In the genomic region with DNA sequence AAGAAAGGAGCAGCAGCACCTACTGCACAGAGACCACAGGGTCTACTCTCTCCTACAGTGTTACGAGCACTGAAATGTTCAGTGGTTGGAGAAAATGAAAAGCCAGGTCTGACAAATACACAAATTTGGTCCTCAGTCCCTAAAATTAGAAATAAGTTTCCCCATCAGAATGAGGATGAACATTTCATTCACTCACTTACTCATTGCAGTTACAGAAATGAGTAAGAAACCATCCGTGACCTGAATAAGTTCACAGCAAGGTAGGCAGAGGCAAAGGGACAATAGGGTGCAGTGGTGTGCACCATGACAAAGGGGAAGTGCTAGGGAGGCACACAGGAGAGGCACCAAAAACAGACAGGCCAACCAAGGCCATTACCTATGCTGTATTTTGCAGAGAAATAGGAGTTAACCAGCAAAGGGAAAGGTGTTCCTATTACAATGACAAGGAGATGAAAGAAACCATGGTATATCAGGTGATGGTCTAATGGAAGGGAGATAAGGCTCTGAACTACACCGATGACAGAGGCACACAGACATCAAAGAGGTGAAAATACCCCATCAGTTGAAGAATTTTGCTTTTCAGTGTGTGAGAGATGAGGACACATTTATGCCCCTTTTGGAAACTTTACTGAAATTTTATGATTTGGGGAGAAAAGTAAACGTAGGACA, we compare ENCODE assay signal across 1 cellular context.
TF ChIP-seq lines count a peak whose summit lies in the region.

No MANE protein-coding gene starts in this region.

TF ChIP-seq in H1, 55 proteins besides CTCF, POLR2A, EP300 and RAD21 (continued from another document):
- TF ChIP-seq, protein P1, sequence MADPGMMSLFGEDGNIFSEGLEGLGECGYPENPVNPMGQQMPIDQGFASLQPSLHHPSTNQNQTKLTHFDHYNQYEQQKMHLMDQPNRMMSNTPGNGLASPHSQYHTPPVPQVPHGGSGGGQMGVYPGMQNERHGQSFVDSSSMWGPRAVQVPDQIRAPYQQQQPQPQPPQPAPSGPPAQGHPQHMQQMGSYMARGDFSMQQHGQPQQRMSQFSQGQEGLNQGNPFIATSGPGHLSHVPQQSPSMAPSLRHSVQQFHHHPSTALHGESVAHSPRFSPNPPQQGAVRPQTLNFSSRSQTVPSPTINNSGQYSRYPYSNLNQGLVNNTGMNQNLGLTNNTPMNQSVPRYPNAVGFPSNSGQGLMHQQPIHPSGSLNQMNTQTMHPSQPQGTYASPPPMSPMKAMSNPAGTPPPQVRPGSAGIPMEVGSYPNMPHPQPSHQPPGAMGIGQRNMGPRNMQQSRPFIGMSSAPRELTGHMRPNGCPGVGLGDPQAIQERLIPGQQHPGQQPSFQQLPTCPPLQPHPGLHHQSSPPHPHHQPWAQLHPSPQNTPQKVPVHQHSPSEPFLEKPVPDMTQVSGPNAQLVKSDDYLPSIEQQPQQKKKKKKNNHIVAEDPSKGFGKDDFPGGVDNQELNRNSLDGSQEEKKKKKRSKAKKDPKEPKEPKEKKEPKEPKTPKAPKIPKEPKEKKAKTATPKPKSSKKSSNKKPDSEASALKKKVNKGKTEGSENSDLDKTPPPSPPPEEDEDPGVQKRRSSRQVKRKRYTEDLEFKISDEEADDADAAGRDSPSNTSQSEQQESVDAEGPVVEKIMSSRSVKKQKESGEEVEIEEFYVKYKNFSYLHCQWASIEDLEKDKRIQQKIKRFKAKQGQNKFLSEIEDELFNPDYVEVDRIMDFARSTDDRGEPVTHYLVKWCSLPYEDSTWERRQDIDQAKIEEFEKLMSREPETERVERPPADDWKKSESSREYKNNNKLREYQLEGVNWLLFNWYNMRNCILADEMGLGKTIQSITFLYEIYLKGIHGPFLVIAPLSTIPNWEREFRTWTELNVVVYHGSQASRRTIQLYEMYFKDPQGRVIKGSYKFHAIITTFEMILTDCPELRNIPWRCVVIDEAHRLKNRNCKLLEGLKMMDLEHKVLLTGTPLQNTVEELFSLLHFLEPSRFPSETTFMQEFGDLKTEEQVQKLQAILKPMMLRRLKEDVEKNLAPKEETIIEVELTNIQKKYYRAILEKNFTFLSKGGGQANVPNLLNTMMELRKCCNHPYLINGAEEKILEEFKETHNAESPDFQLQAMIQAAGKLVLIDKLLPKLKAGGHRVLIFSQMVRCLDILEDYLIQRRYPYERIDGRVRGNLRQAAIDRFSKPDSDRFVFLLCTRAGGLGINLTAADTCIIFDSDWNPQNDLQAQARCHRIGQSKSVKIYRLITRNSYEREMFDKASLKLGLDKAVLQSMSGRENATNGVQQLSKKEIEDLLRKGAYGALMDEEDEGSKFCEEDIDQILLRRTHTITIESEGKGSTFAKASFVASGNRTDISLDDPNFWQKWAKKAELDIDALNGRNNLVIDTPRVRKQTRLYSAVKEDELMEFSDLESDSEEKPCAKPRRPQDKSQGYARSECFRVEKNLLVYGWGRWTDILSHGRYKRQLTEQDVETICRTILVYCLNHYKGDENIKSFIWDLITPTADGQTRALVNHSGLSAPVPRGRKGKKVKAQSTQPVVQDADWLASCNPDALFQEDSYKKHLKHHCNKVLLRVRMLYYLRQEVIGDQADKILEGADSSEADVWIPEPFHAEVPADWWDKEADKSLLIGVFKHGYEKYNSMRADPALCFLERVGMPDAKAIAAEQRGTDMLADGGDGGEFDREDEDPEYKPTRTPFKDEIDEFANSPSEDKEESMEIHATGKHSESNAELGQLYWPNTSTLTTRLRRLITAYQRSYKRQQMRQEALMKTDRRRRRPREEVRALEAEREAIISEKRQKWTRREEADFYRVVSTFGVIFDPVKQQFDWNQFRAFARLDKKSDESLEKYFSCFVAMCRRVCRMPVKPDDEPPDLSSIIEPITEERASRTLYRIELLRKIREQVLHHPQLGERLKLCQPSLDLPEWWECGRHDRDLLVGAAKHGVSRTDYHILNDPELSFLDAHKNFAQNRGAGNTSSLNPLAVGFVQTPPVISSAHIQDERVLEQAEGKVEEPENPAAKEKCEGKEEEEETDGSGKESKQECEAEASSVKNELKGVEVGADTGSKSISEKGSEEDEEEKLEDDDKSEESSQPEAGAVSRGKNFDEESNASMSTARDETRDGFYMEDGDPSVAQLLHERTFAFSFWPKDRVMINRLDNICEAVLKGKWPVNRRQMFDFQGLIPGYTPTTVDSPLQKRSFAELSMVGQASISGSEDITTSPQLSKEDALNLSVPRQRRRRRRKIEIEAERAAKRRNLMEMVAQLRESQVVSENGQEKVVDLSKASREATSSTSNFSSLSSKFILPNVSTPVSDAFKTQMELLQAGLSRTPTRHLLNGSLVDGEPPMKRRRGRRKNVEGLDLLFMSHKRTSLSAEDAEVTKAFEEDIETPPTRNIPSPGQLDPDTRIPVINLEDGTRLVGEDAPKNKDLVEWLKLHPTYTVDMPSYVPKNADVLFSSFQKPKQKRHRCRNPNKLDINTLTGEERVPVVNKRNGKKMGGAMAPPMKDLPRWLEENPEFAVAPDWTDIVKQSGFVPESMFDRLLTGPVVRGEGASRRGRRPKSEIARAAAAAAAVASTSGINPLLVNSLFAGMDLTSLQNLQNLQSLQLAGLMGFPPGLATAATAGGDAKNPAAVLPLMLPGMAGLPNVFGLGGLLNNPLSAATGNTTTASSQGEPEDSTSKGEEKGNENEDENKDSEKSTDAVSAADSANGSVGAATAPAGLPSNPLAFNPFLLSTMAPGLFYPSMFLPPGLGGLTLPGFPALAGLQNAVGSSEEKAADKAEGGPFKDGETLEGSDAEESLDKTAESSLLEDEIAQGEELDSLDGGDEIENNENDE (IDR thresholded peaks at IDR 0.05; ENCODE audit: insufficient replicate concordance, low read length), result no peak
- no peak for TF ChIP-seq CBX5 (IDR thresholded peaks at IDR 0.05; ENCODE audit: low read depth, low read length)
- TF ChIP-seq RXRA (IDR thresholded peaks at IDR 0.05; ENCODE audit: insufficient read depth, low read depth, low read length), result no peak
- no peak for TF ChIP-seq BCL11A (IDR thresholded peaks at IDR 0.05; ENCODE audit: low read depth in 2 of 2, low read length in 2 of 2)
- TF ChIP-seq RBBP5 (IDR thresholded peaks at IDR 0.05; ENCODE audit: borderline replicate concordance, low read depth, low read length), result no peak
